ENCODE assay signal across 25 cellular contexts in the genomic region with DNA sequence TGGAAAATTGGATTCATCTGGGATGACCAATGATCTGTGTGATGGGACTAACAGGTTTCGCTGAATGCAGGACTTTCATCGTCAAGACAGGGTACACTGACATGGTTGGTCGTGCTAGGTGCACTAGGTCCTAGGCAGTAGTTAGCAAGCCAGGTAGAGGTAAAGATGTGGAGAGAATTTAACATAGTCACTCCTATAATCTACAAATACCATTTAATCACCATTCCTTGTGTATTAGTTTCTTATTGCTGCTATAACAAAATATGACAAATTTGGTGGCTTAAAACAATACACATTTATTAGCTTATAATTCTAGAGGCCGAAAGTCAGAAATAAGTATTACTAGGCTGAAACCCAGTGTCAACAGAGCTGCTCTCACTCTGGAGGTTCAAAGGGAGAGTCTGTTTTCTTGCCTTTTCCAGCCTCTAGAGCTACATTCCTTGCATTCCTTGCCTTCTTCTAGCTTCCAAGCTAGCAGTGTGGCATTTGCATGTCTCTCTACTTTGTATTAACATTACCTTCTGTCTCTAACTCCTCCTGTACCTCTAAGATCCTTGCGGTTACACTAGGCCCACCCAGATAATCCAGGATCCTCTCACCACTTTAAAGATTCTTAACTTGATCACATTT.
DNase-seq lines count a peak whose midpoint lies in the region; ATAC-seq and TF ChIP-seq lines count a peak whose summit lies in the region.
"Had no signal": no experiment of that assay in that cellular context is flagged by ENCODE, and none has a peak within 500 bp of the region (broad histone marks: within the 10 kb centered on the region; RNA-seq: fewer than 3 reads in every experiment).

No MANE protein-coding gene starts in this region.

- peak overlapping the region; percentile 31 for H3K4ac ChIP-seq in mesendoderm (ENCODE audit: low read depth, low read length)

- no peak overlapping the region for H2AK5ac ChIP-seq in mesendoderm (ENCODE audit: low read length)

- no peaks in the 10 kb centered on the region for H3K36me3 Mint-ChIP-seq in HFFc6 (ENCODE audit: low read depth)
- H3K36me3 Mint-ChIP-seq in mesothelial cell of epicardium = no peaks in the 10 kb centered on the region
- H3K36me3 Mint-ChIP-seq: activated CD4-positive, alpha-beta memory T cell treated with anti-CD3 and anti-CD28 coated beads for 36 hours; brain had no signal

- TF ChIP-seq CTCF in HFFc6 (IDR thresholded peaks at IDR 0.05) = no peak
- TF ChIP-seq CTCF in fibroblast of the aortic adventitia (IDR thresholded peaks at IDR 0.05; ENCODE audit: insufficient read depth, low read length) = no peak
- TF ChIP-seq CTCF in mesothelial cell of epicardium (IDR thresholded peaks at IDR 0.05; ENCODE audit: unreplicated experiment) = no peak

- H4K8ac ChIP-seq in mesendoderm (ENCODE audit: low read depth, low read length) = no peak overlapping the region

- H3K79me2 ChIP-seq in ACC112 (ENCODE audit: control insufficient read depth, insufficient read depth, low read length, unreplicated experiment) (no peaks in the 10 kb centered on the region), mesendoderm (ENCODE audit: control insufficient read depth, insufficient read depth, low read length) (no peaks in the 10 kb centered on the region)

- peaks cover 38% of the 10 kb centered on the region for H3K4me1 Mint-ChIP-seq in HFFc6 (ENCODE audit: low read depth)
- no peaks in the 10 kb centered on the region for H3K4me1 Mint-ChIP-seq in mesothelial cell of epicardium
- H3K4me1 Mint-ChIP-seq: activated naive CD8-positive, alpha-beta T cell treated with anti-CD3 and anti-CD28 coated beads, Interleukin-2, amount 50 U/mL, for 24 hours; brain had no signal

- H3K18ac ChIP-seq in mesendoderm (ENCODE audit: low read length) = no peak overlapping the region

- H3K9me3 Mint-ChIP-seq in HFFc6 = peaks cover 5% of the 10 kb centered on the region; the same call in 1 of the 2 replicates
- peaks cover 55% of the 10 kb centered on the region for H3K9me3 Mint-ChIP-seq in mesothelial cell of epicardium
- H3K9me3 Mint-ChIP-seq: activated CD4-positive, alpha-beta memory T cell treated with anti-CD3 and anti-CD28 coated beads for 36 hours; activated naive CD8-positive, alpha-beta T cell treated with anti-CD3 and anti-CD28 coated beads, Interleukin-2, amount 50 U/mL, for 24 hours; effector memory CD8-positive, alpha-beta T cell; stimulated activated naive CD8-positive, alpha-beta T cell treated with anti-CD3 and anti-CD28 coated beads, Interleukin-15, Interleukin-2, amounts not matched to agents 100 ng/mL and 50 ng/mL, for 24 hours had no signal

- H3K27ac ChIP-seq in ACC112 (ENCODE audit: low read depth, low read length) (peak overlapping the region; percentile 87), mesendoderm (ENCODE audit: low read depth, low read length) (no peak overlapping the region)
- H3K27ac ChIP-seq: BLaER1 treated with 17β-estradiol and CSF1 and Interleukin-3, amounts not matched to agents 10 nM and 100 nM; esophagus squamous epithelium; left ventricle myocardium inferior; tibial nerve had no signal

- H3K27me3 ChIP-seq in ACC112 (ENCODE audit: insufficient read depth, low read length) (no peaks in the 10 kb centered on the region), mesendoderm (ENCODE audit: insufficient read depth, low read length, poor library complexity) (no peaks in the 10 kb centered on the region)
- H3K27me3 ChIP-seq: esophagus squamous epithelium, tibial nerve had no signal

- no peak overlapping the region for H4K5ac ChIP-seq in mesendoderm (ENCODE audit: low read length)

- peak overlapping the region; percentile 73 for H2BK5ac ChIP-seq in mesendoderm (ENCODE audit: low read length)

- H3K27ac Mint-ChIP-seq in HFFc6 (peak overlapping the region; percentile 78), mesothelial cell of epicardium (no peak overlapping the region)
- H3K27ac Mint-ChIP-seq: activated CD4-positive, alpha-beta memory T cell treated with anti-CD3 and anti-CD28 coated beads for 36 hours; activated naive CD8-positive, alpha-beta T cell treated with anti-CD3 and anti-CD28 coated beads, Interleukin-2, amount 50 U/mL, for 24 hours; effector memory CD8-positive, alpha-beta T cell; stimulated activated naive CD8-positive, alpha-beta T cell treated with anti-CD3 and anti-CD28 coated beads, Interleukin-15, Interleukin-2, amounts not matched to agents 100 ng/mL and 50 ng/mL, for 24 hours had no signal

- H3K4me3 Mint-ChIP-seq in HFFc6 (peak overlapping the region; percentile 42), mesothelial cell of epicardium (no peak overlapping the region)
- H3K4me3 Mint-ChIP-seq: activated CD4-positive, alpha-beta memory T cell treated with anti-CD3 and anti-CD28 coated beads for 36 hours; activated naive CD8-positive, alpha-beta T cell treated with anti-CD3 and anti-CD28 coated beads, Interleukin-2, amount 50 U/mL, for 24 hours; brain; effector memory CD8-positive, alpha-beta T cell; stimulated activated naive CD8-positive, alpha-beta T cell treated with anti-CD3 and anti-CD28 coated beads, Interleukin-15, Interleukin-2, amounts not matched to agents 100 ng/mL and 50 ng/mL, for 24 hours had no signal

- H3K9ac ChIP-seq in mesendoderm (ENCODE audit: low read length) = no peak overlapping the region
- H3K9ac ChIP-seq: BLaER1 treated with 17β-estradiol and CSF1 and Interleukin-3, amounts not matched to agents 10 nM and 100 nM had no signal

- ATAC-seq in GM21723 (IDR thresholded peaks at IDR 0.05; ENCODE audit: unreplicated experiment) = no peak
- ATAC-seq: activated naive CD8-positive, alpha-beta T cell treated with anti-CD3 and anti-CD28 coated beads, Interleukin-2, amount 50 U/mL, for 24 hours; effector memory CD8-positive, alpha-beta T cell; K562 had no signal

- H3K36me3 ChIP-seq in ACC112 (ENCODE audit: insufficient read depth, low read length) = no peaks in the 10 kb centered on the region
- H3K36me3 ChIP-seq in mesendoderm (ENCODE audit: control insufficient read depth, insufficient read depth, low read length) = no peaks in the 10 kb centered on the region
- H3K36me3 ChIP-seq: BLaER1 treated with 17β-estradiol and CSF1 and Interleukin-3, amounts not matched to agents 10 nM and 100 nM; esophagus squamous epithelium; HAP-1; left ventricle myocardium inferior; tibial nerve had no signal

- DNase-seq in HFFc6 (peak; percentile 0), fibroblast of the aortic adventitia (ENCODE audit: low read depth) (peak; percentile 10), mesendoderm (peak; percentile 84), OCI-M2 (lab: John Stamatoyannopoulos, UW; ENCODE audit: unreplicated experiment) (no peak), mesothelial cell of epicardium (ENCODE audit: low spot score in 2 of 2, unreplicated experiment in 2 of 2) (no peak)
- no peak for DNase-seq in activated CD4-positive, CD25-positive, alpha-beta regulatory T cell treated with anti-CD3 and anti-CD28 coated beads, Interleukin-2, amount 50 U/mL, for 72 hours
- DNase-seq: activated CD4-positive, alpha-beta memory T cell treated with anti-CD3 and anti-CD28 coated beads for 36 hours; activated effector memory CD4-positive, alpha-beta T cell treated with Interleukin-2 at 50 U/mL for 16 hours; activated naive CD8-positive, alpha-beta T cell treated with anti-CD3 and anti-CD28 coated beads, Interleukin-2, amount 50 U/mL, for 24 hours; Calu3; effector memory CD8-positive, alpha-beta T cell; esophagus squamous epithelium; left ventricle myocardium inferior; NCI-H1436 treated with DMSO at 0.1 percent for 48 hours; NCI-H2171; NCI-H526; stimulated activated CD4-positive, alpha-beta T cell treated with anti-CD3 and anti-CD28 coated beads, Interleukin-12 subunit alpha, Interleukin-12 subunit beta, amount 100 ng/mL, for 4 hours had no signal

- H2BK120ac ChIP-seq in mesendoderm (ENCODE audit: low read depth, low read length) = no peak overlapping the region

- H2BK15ac ChIP-seq in mesendoderm (replicated peaks; ENCODE audit: low read depth) = no peak overlapping the region

- H3K27me3 Mint-ChIP-seq in HFFc6 (ENCODE audit: insufficient read depth) (no peaks in the 10 kb centered on the region), mesothelial cell of epicardium (ENCODE audit: low read depth) (no peaks in the 10 kb centered on the region)
- H3K27me3 Mint-ChIP-seq: activated CD4-positive, alpha-beta memory T cell treated with anti-CD3 and anti-CD28 coated beads for 36 hours; activated naive CD8-positive, alpha-beta T cell treated with anti-CD3 and anti-CD28 coated beads, Interleukin-2, amount 50 U/mL, for 24 hours; effector memory CD8-positive, alpha-beta T cell; stimulated activated naive CD8-positive, alpha-beta T cell treated with anti-CD3 and anti-CD28 coated beads, Interleukin-15, Interleukin-2, amounts not matched to agents 100 ng/mL and 50 ng/mL, for 24 hours had no signal

- H3K4me2 ChIP-seq in mesendoderm (ENCODE audit: low read length) = no peak overlapping the region
- H3K4me2 ChIP-seq: BLaER1 treated with 17β-estradiol and CSF1 and Interleukin-3, amounts not matched to agents 10 nM and 100 nM had no signal

- H3K4me3 ChIP-seq in ACC112 (ENCODE audit: low read depth, low read length) = no peak overlapping the region
- H3K4me3 ChIP-seq in fibroblast of the aortic adventitia (ENCODE audit: low read depth, low read length) = no peak overlapping the region
- H3K4me3 ChIP-seq in mesendoderm (ENCODE audit: low read length) = no peak overlapping the region
- H3K4me3 ChIP-seq: BLaER1 treated with 17β-estradiol and CSF1 and Interleukin-3, amounts not matched to agents 10 nM and 100 nM; esophagus squamous epithelium; HAP-1; K562; left ventricle myocardium inferior; tibial nerve had no signal

- H3K56ac ChIP-seq in mesendoderm (ENCODE audit: low read length) = no peak overlapping the region

- H2AFZ ChIP-seq in ACC112 (ENCODE audit: low read length, unreplicated experiment) = no peak overlapping the region

- H3K4me1 ChIP-seq in ACC112 (ENCODE audit: control insufficient read depth, insufficient read depth, low read length, unreplicated experiment) (peaks cover 30% of the 10 kb centered on the region), mesendoderm (ENCODE audit: control insufficient read depth, low read depth, low read length) (no peaks in the 10 kb centered on the region)
- H3K4me1 ChIP-seq: BLaER1 treated with 17β-estradiol and CSF1 and Interleukin-3, amounts not matched to agents 10 nM and 100 nM; esophagus squamous epithelium; HAP-1; left ventricle myocardium inferior; tibial nerve had no signal

- no CpG with 5 or more reads among the region's 5 CpGs for WGBS in mesendoderm (ENCODE audit: extremely low coverage, insufficient coverage, low lambda C conversion rate)

- H3K79me1 ChIP-seq in mesendoderm (ENCODE audit: low read length) = no peaks in the 10 kb centered on the region

- no peak overlapping the region for H3K23ac ChIP-seq in mesendoderm (ENCODE audit: low read length)

Comparison
In these comparisons a context has a peak if more than half of its experiments do, and no peak if none do; other contexts are left out.
1. DNase-seq: peak in HFFc6 (single experiment), fibroblast of the aortic adventitia (single experiment) and mesendoderm (single experiment); none in activated CD4-positive, CD25-positive, alpha-beta regulatory T cell treated with anti-CD3 and anti-CD28 coated beads, Interleukin-2, amount 50 U/mL, for 72 hours (single experiment), OCI-M2 (single experiment) and mesothelial cell of epicardium (0 of 2).